In genomic region chr9:95047452-95048224, GRCh38 we compare ENCODE assay signal across 9 cellular contexts.
DNase-seq lines count a peak whose midpoint lies in the region; ATAC-seq, FAIRE-seq and TF ChIP-seq lines count a peak whose summit lies in the region.
"Had no signal": no experiment of that assay in that cellular context is flagged by ENCODE, and none has a peak within 500 bp of the region (broad histone marks: within the 10 kb centered on the region; RNA-seq: fewer than 3 reads in every experiment).

No MANE protein-coding gene starts in this region.

- H3K36me3 ChIP-seq in CD8-positive, alpha-beta T cell (ENCODE audit: insufficient read depth, low read length): no peaks in the 10 kb centered on the region
- H3K36me3 ChIP-seq in MM.1S (replicated peaks; ENCODE audit: insufficient read depth, low read length): no peaks in the 10 kb centered on the region
- no peaks in the 10 kb centered on the region for H3K36me3 ChIP-seq in pancreas

- DNase-seq in CD8-positive, alpha-beta T cell: no peak
- DNase-seq in MM.1S: no peak
- DNase-seq in pancreas: no peak
- no peak for DNase-seq in GM12891 (ENCODE audit: insufficient read length, low spot score)
- no peak for DNase-seq in stimulated activated CD8-positive, alpha-beta memory T cell treated with anti-CD3 and anti-CD28 coated beads, Interleukin-4, amount 100 ng/mL, for 48 hours
- no peak for DNase-seq in activated T-cell treated with anti-CD3 and anti-CD28 coated beads for 4 hours
- DNase-seq: NCI-H1694 treated with DMSO at 0.1 percent for 48 hours had no signal

- POLR2A ChIA-PET in CD8-positive, alpha-beta T cell (lab: Charles Lee): interaction anchor here (0.6 to 1.4 kb wide), 2 partner anchors 15 to 531 kb away, joined by 3 read pairs; no protein-coding TSS in a partner anchor

- H4K20me1 ChIP-seq in MM.1S (ENCODE audit: insufficient read depth, low read length): no peaks in the 10 kb centered on the region

- TF ChIP-seq POLR2A in GM12891 (IDR thresholded peaks at IDR 0.05; ENCODE audit: low read depth, low read length): no peak

- CTCF ChIA-PET in CD8-positive, alpha-beta T cell (lab: Charles Lee): interaction anchor here (0.6 kb wide), 1 partner anchor 19 kb away, joined by 3 read pairs; no protein-coding TSS in a partner anchor

- H3K27me3 ChIP-seq in CD8-positive, alpha-beta T cell (ENCODE audit: insufficient read depth, low read length): peaks cover 9% of the 10 kb centered on the region
- H3K27me3 ChIP-seq in MM.1S (replicated peaks; ENCODE audit: insufficient read depth, low read length) (no peaks in the 10 kb centered on the region), pancreas (no peaks in the 10 kb centered on the region)

- no peak for TF ChIP-seq CTCF in CD8-positive, alpha-beta T cell (IDR thresholded peaks at IDR 0.05)
- TF ChIP-seq CTCF in MM.1S (IDR thresholded peaks at IDR 0.05; ENCODE audit: low read length): no peak
- no peak for TF ChIP-seq CTCF in pancreas (IDR thresholded peaks at IDR 0.05)

- H3K27me3 Mint-ChIP-seq in CD8-positive, alpha-beta T cell (ENCODE audit: low read depth): peaks cover 31% of the 10 kb centered on the region

- peak overlapping the region; percentile 99; the same call in 1 of the 2 replicates for H3K4me2 ChIP-seq in MM.1S (ENCODE audit: low read depth, low read length)

- H3K27ac ChIP-seq in CD8-positive, alpha-beta T cell (ENCODE audit: low read depth, low read length): no peak overlapping the region
- no peak overlapping the region for H3K27ac ChIP-seq in MM.1S (ENCODE audit: low read length)
- H3K27ac ChIP-seq in pancreas: peak overlapping the region; percentile 71 to 89 (median 86)

- peaks cover 7% of the 10 kb centered on the region for H3K4me1 ChIP-seq in CD8-positive, alpha-beta T cell (ENCODE audit: insufficient read depth, low read length)
- no peaks in the 10 kb centered on the region; the same call in 1 of the 2 replicates for H3K4me1 ChIP-seq in MM.1S (ENCODE audit: low read length)
- peaks cover 22 to 38% (median 30%) of the 10 kb centered on the region in 3 donors for H3K4me1 ChIP-seq in pancreas

- H3K9me3 ChIP-seq in CD8-positive, alpha-beta T cell (ENCODE audit: low read length): no peaks in the 10 kb centered on the region
- H3K9me3 ChIP-seq in MM.1S (replicated peaks; ENCODE audit: insufficient read depth, low read length) (no peaks in the 10 kb centered on the region), pancreas (no peaks in the 10 kb centered on the region)

- H2AFZ ChIP-seq in MM.1S (ENCODE audit: low read length): no peak overlapping the region

- WGBS in pancreas, 2 donors: 16 to 20% methylated on average over 3 of the region's 3 CpGs

- peak overlapping the region; percentile 66 for H3K4me3 Mint-ChIP-seq in CD8-positive, alpha-beta T cell

- H3F3A ChIP-seq in MM.1S (ENCODE audit: insufficient read depth, low read length): peaks cover 10% of the 10 kb centered on the region

- no peaks in the 10 kb centered on the region for H3K36me3 Mint-ChIP-seq in CD8-positive, alpha-beta T cell

- no peaks in the 10 kb centered on the region for H3K79me2 ChIP-seq in MM.1S (ENCODE audit: low read length)

- no peaks in the 10 kb centered on the region for H3K9me2 ChIP-seq in MM.1S (replicated peaks; ENCODE audit: insufficient read depth, low read length)

- no peak for ATAC-seq in CD8-positive, alpha-beta T cell
- no peak for ATAC-seq in pancreas
- no peak for ATAC-seq in HG02798 (IDR thresholded peaks at IDR 0.05; ENCODE audit: poor library complexity, unreplicated experiment)

- no peak overlapping the region for H3K27ac Mint-ChIP-seq in CD8-positive, alpha-beta T cell

- H3K4me1 Mint-ChIP-seq in CD8-positive, alpha-beta T cell (ENCODE audit: low read depth): peaks cover 11% of the 10 kb centered on the region

- FAIRE-seq in endometrium (lab: Jason Lieb, UNC): peak; percentile 64
- no peak for FAIRE-seq in pancreas (lab: Jason Lieb, UNC)
- FAIRE-seq in GM12891 (lab: Jason Lieb, UNC): no peak

- H3K4me3 ChIP-seq in CD8-positive, alpha-beta T cell (ENCODE audit: low read depth, low read length): no peak overlapping the region
- H3K4me3 ChIP-seq in MM.1S (ENCODE audit: low read length) (no peak overlapping the region), pancreas (peak overlapping the region in 3 of 4 donors; percentile 39 to 60 (median 55))

- intact Hi-C loops in CD8-positive, alpha-beta T cell (cut with DNase I, micrococcal nuclease): no loop called here
- intact Hi-C loops in pancreas (cut with DNase I): no loop called here

- H3K9me3 Mint-ChIP-seq in CD8-positive, alpha-beta T cell: no peaks in the 10 kb centered on the region

- H3K9ac ChIP-seq in MM.1S (ENCODE audit: low read length): no peak overlapping the region

TF ChIP-seq in GM12891, 5 proteins besides CTCF, POLR2A, EP300 and RAD21:
- no peak for TF ChIP-seq PAX5 (IDR thresholded peaks at IDR 0.05; ENCODE audit: insufficient read depth, low read length, severe bottlenecking)
- TF ChIP-seq POLR2AphosphoS5 (IDR thresholded peaks at IDR 0.05; ENCODE audit: low read depth, low read length): no peak
- TF ChIP-seq POU2F2 (IDR thresholded peaks at IDR 0.05; ENCODE audit: low read depth, low read length): no peak
- TF ChIP-seq TAF1 (IDR thresholded peaks at IDR 0.05; ENCODE audit: low read depth, low read length): no peak
- TF ChIP-seq SPI1 (IDR thresholded peaks at IDR 0.05; ENCODE audit: low read depth, low read length): no peak
TF ChIP-seq in GM12891: peak in this region for 0.

Comparison
In these comparisons a context has a peak if more than half of its experiments do, and no peak if none do; other contexts are left out.
1. H3K27ac ChIP-seq: peak in pancreas (4 of 4); none in CD8-positive, alpha-beta T cell (single experiment) and MM.1S (single experiment).
2. H3K4me3 ChIP-seq: peak in pancreas (3 of 4); none in CD8-positive, alpha-beta T cell (single experiment) and MM.1S (single experiment).